In the genomic region with DNA sequence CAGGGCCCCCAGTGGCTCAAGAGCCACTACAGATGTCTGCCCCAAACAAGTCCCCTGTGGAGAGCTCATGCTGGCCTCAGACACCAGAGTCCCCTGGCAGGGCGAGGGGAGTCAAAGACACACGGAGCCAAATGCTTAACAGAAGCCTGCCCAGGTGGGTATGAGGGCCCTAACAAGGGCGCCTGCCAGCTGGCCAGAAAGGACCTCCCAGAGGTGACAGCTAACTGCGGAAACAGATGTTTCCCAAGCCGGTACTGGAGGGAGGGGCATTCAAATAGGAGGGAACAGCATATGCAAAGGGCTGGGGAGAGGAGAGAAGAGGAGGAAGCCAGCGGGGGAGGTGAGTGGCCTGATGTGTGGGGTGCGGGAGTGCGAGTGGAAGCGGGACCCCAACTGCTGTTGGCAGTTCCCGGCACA, we compare ENCODE assay signal across 9 cellular contexts. TPM values are rescaled to one million over a fixed set of nuclear protein-coding genes. Genes with fewer than 3 reads are reported as not detected.
DNase-seq lines count a peak whose midpoint lies in the region; ATAC-seq lines count a peak whose summit lies in the region.
"Had no signal": no experiment of that assay in that cellular context is flagged by ENCODE, and none has a peak within 500 bp of the region (broad histone marks: within the 10 kb centered on the region; RNA-seq: fewer than 3 reads in every experiment).

No MANE protein-coding gene starts in this region.

- H3K27me3 Mint-ChIP-seq in activated CD4-positive, alpha-beta T cell treated with anti-CD3 and anti-CD28 coated beads, Interleukin-2, amount 10 ng/mL, durations not matched to agents 7 days and 5 days = no peaks in the 10 kb centered on the region
- no peaks in the 10 kb centered on the region for H3K27me3 Mint-ChIP-seq in IgD-negative memory B cell
- peaks cover 0 to 4% of the 10 kb centered on the region in 2 donors for H3K27me3 Mint-ChIP-seq in T-cell

- H3K4me1 Mint-ChIP-seq in activated CD4-positive, alpha-beta T cell treated with anti-CD3 and anti-CD28 coated beads, Interleukin-2, amount 10 ng/mL, durations not matched to agents 7 days and 5 days = peaks cover 58% of the 10 kb centered on the region
- H3K4me1 Mint-ChIP-seq in IgD-negative memory B cell (peaks cover 31 to 41% (median 36%) of the 10 kb centered on the region in 3 donors), T-cell (peaks cover 15 to 53% (median 37%) of the 10 kb centered on the region in 3 donors)

- ATAC-seq in T-cell (replicated peaks in 1 of 4) (no peak), HG03432 (IDR thresholded peaks at IDR 0.05; ENCODE audit: unreplicated experiment) (no peak)

- H3K27ac Mint-ChIP-seq in activated CD4-positive, alpha-beta T cell treated with anti-CD3 and anti-CD28 coated beads, Interleukin-2, amount 10 ng/mL, durations not matched to agents 7 days and 5 days = peak overlapping the region; percentile 93
- peak overlapping the region; percentile 39 to 94 (median 71) for H3K27ac Mint-ChIP-seq in IgD-negative memory B cell
- peak overlapping the region in 1 of 2 donors; percentile 28 for H3K27ac Mint-ChIP-seq in T-cell

- no peaks in the 10 kb centered on the region for H3K9me3 Mint-ChIP-seq in activated CD4-positive, alpha-beta T cell treated with anti-CD3 and anti-CD28 coated beads, Interleukin-2, amount 10 ng/mL, durations not matched to agents 7 days and 5 days
- H3K9me3 Mint-ChIP-seq in IgD-negative memory B cell = no peaks in the 10 kb centered on the region
- H3K9me3 Mint-ChIP-seq in T-cell = no peaks in the 10 kb centered on the region

- DNase-seq in activated CD4-positive, alpha-beta T cell treated with anti-CD3 and anti-CD28 coated beads, Interleukin-2, amount 10 ng/mL, durations not matched to agents 7 days and 5 days = peak; percentile 69
- DNase-seq in activated CD4-positive, alpha-beta T cell treated with anti-CD3 and anti-CD28 coated beads, Interleukin-2, amount 50 U/mL, for 1 hour = no peak
- DNase-seq in T-cell (no peak), germinal center (ENCODE audit: low spot score) (peak; percentile 71), COR-L47 (lab: John Stamatoyannopoulos, UW) (no peak), NCI-H1436 (lab: John Stamatoyannopoulos, UW) (no peak)
- DNase-seq: heart right ventricle had no signal

- peak overlapping the region; percentile 97 for H3K4me3 Mint-ChIP-seq in activated CD4-positive, alpha-beta T cell treated with anti-CD3 and anti-CD28 coated beads, Interleukin-2, amount 10 ng/mL, durations not matched to agents 7 days and 5 days
- H3K4me3 Mint-ChIP-seq in IgD-negative memory B cell (peak overlapping the region; percentile 82 to 96 (median 94)), T-cell (peak overlapping the region; percentile 62 to 90 (median 70))

- peaks cover 34% of the 10 kb centered on the region for H3K36me3 Mint-ChIP-seq in activated CD4-positive, alpha-beta T cell treated with anti-CD3 and anti-CD28 coated beads, Interleukin-2, amount 10 ng/mL, durations not matched to agents 7 days and 5 days (ENCODE audit: low read depth)
- H3K36me3 Mint-ChIP-seq in IgD-negative memory B cell (no peaks in the 10 kb centered on the region), T-cell (peaks cover 11% of the 10 kb centered on the region)

- CTCF ChIA-PET in activated CD4-positive, alpha-beta T cell treated with anti-CD3 and anti-CD28 coated beads, Interleukin-2, amount 10 ng/mL, durations not matched to agents 7 days and 5 days (lab: Charles Lee) = interaction anchor here (0.5 to 3.3 kb wide), 19 partner anchors 8 to 242 kb away, joined by 3 to 30 read pairs (median 10); no protein-coding TSS in a partner anchor
- CTCF ChIA-PET in T-cell (lab: Charles Lee) = interaction anchor here (0.6 to 1.8 kb wide), 10 partner anchors 8 to 167 kb away, joined by 3 to 7 read pairs (median 6); no protein-coding TSS in a partner anchor

- POLR2A ChIA-PET in activated CD4-positive, alpha-beta T cell treated with anti-CD3 and anti-CD28 coated beads, Interleukin-2, amount 10 ng/mL, durations not matched to agents 7 days and 5 days (lab: Charles Lee) = no interaction called here
- POLR2A ChIA-PET in T-cell (lab: Charles Lee) = no interaction called here

RNA-seq across cellular contexts. Expression of a gene that starts 0.9 kb away (rescaled TPM):
- 100 to 1,000 TPM; 107 to 109 TPM for total RNA-seq in activated CD4-positive, alpha-beta T cell treated with anti-CD3 and anti-CD28 coated beads, Interleukin-2, amount 10 ng/mL, durations not matched to agents 7 days and 5 days
- 4.1 TPM for polyA plus RNA-seq in IgD-negative memory B cell
- total RNA-seq in T-cell = 10 to 100 TPM in 4 of 5 donors, 1 to 10 TPM in 1; 9.3 to 15.2 (median 12.4) TPM

RNA-seq across cellular contexts. Expression of a gene that starts 7.2 kb away (rescaled TPM):
- 100 to 1,000 TPM; 142 to 152 TPM for total RNA-seq in activated CD4-positive, alpha-beta T cell treated with anti-CD3 and anti-CD28 coated beads, Interleukin-2, amount 10 ng/mL, durations not matched to agents 7 days and 5 days
- 248 TPM for polyA plus RNA-seq in IgD-negative memory B cell
- 10 to 100 TPM; 52.0 to 84.9 (median 74.5) TPM for total RNA-seq in T-cell

RNA-seq across cellular contexts. Expression of a gene that starts 7.2 kb away (rescaled TPM):
- total RNA-seq in activated CD4-positive, alpha-beta T cell treated with anti-CD3 and anti-CD28 coated beads, Interleukin-2, amount 10 ng/mL, durations not matched to agents 7 days and 5 days = 10 to 100 TPM; 28.3 to 34.4 TPM
- 42.9 TPM for polyA plus RNA-seq in IgD-negative memory B cell
- 10 to 100 TPM; 18.2 to 34.0 (median 25.2) TPM for total RNA-seq in T-cell

RNA-seq across cellular contexts. Expression of a gene that starts 40.7 kb away (rescaled TPM):
- total RNA-seq in activated CD4-positive, alpha-beta T cell treated with anti-CD3 and anti-CD28 coated beads, Interleukin-2, amount 10 ng/mL, durations not matched to agents 7 days and 5 days = 100 to 1,000 TPM; 123 to 132 TPM
- polyA plus RNA-seq in IgD-negative memory B cell = 171 TPM
- 100 to 1,000 TPM in 3 of 5 donors, 10 to 100 TPM in 2; 67.2 to 122 (median 106) TPM for total RNA-seq in T-cell

RNA-seq across cellular contexts. Expression of a gene that starts 47.0 kb away (rescaled TPM):
- total RNA-seq in activated CD4-positive, alpha-beta T cell treated with anti-CD3 and anti-CD28 coated beads, Interleukin-2, amount 10 ng/mL, durations not matched to agents 7 days and 5 days = 100 to 1,000 TPM; 124 to 132 TPM
- polyA plus RNA-seq in IgD-negative memory B cell = 49.5 TPM
- 100 to 1,000 TPM in 3 of 5 donors, 10 to 100 TPM in 2; 85.7 to 209 (median 195) TPM for total RNA-seq in T-cell

Comparison
In these comparisons a context has a peak if more than half of its experiments do, and no peak if none do; other contexts are left out.
1. DNase-seq: peak in activated CD4-positive, alpha-beta T cell treated with anti-CD3 and anti-CD28 coated beads, Interleukin-2, amount 10 ng/mL, durations not matched to agents 7 days and 5 days (single experiment) and germinal center (single experiment); none in activated CD4-positive, alpha-beta T cell treated with anti-CD3 and anti-CD28 coated beads, Interleukin-2, amount 50 U/mL, for 1 hour (single experiment), T-cell (0 of 34), COR-L47 (single experiment) and NCI-H1436 (single experiment).
2. RNA of a gene that starts 0.9 kb away (total RNA-seq): 107 to 109 TPM in activated CD4-positive, alpha-beta T cell treated with anti-CD3 and anti-CD28 coated beads, Interleukin-2, amount 10 ng/mL, durations not matched to agents 7 days and 5 days; 9.3 to 15.2 TPM in T-cell; every median in the first group is over 4 times any median in the second.
3. Peak in every context shown above with its lines, with median percentiles within 50 percentile points of each other: H3K4me3 Mint-ChIP-seq.